ENCODE assay signal across 1 cellular context in genomic region chr3:108406661-108407206, GRCh38.
TF ChIP-seq lines count a peak whose summit lies in the region.

No MANE protein-coding gene starts in this region.

TF ChIP-seq in HepG2, 621 proteins besides CTCF, POLR2A, EP300 and RAD21 (continued from another document):
- TF ChIP-seq ZMAT5 (CRISPR knock-in tag; IDR thresholded peaks at IDR 0.05; ENCODE audit: borderline replicate concordance, low read depth) (no peak), NCOA1 (CRISPR knock-in tag; IDR thresholded peaks at IDR 0.05) (no peak), ZNF574 (CRISPR knock-in tag; IDR thresholded peaks at IDR 0.05) (no peak), PPARG (CRISPR knock-in tag; conservative IDR thresholded peaks at IDR 0.05) (peak; percentile 72), MATR3 (CRISPR knock-in tag; IDR thresholded peaks at IDR 0.05) (no peak), CREM (IDR thresholded peaks at IDR 0.05) (no peak), CREM (CRISPR knock-in tag; IDR thresholded peaks at IDR 0.05) (no peak), CENPT (CRISPR knock-in tag; IDR thresholded peaks at IDR 0.05; ENCODE audit: low read depth) (no peak), USF2 (IDR thresholded peaks at IDR 0.05; ENCODE audit: low read depth, low read length) (peak; percentile 85), USF2 (CRISPR knock-in tag; IDR thresholded peaks at IDR 0.05; ENCODE audit: borderline replicate concordance) (peak; percentile 78; the same call in 1 of the 2 replicates), EEA1 (CRISPR knock-in tag; IDR thresholded peaks at IDR 0.05; ENCODE audit: borderline replicate concordance) (no peak), FOXA3 (CRISPR knock-in tag; IDR thresholded peaks at IDR 0.05) (peak; percentile 43), EHMT2 (IDR thresholded peaks at IDR 0.05; ENCODE audit: borderline replicate concordance, low read depth, low read length) (no peak), BHLHE40 (IDR thresholded peaks at IDR 0.05; ENCODE audit: low read length) (peak; percentile 67), TFE3 (CRISPR knock-in tag; IDR thresholded peaks at IDR 0.05) (peak; percentile 54; the same call in 1 of the 2 replicates), SMYD3 (CRISPR knock-in tag; IDR thresholded peaks at IDR 0.05) (no peak), PREB (CRISPR knock-in tag; IDR thresholded peaks at IDR 0.05) (no peak), HES4 (CRISPR knock-in tag; IDR thresholded peaks at IDR 0.05; ENCODE audit: borderline replicate concordance) (no peak), ZNF710 (CRISPR knock-in tag; IDR thresholded peaks at IDR 0.05; ENCODE audit: borderline replicate concordance) (no peak), STAG1 (CRISPR knock-in tag; IDR thresholded peaks at IDR 0.05) (peak; percentile 83), THAP11 (CRISPR knock-in tag; IDR thresholded peaks at IDR 0.05) (no peak), MAX (IDR thresholded peaks at IDR 0.05) (peak; percentile 35; the same call in 1 of the 2 replicates), MXD4 (CRISPR knock-in tag; IDR thresholded peaks at IDR 0.05) (0 out of 2 replicates have a peak, but pooled peaks have one; percentile 31), NR2F6 (IDR thresholded peaks at IDR 0.05) (no peak), NR2F6 (CRISPR knock-in tag; IDR thresholded peaks at IDR 0.05) (peak; percentile 37; the same call in 1 of the 2 replicates), GATAD1 (CRISPR knock-in tag; IDR thresholded peaks at IDR 0.05) (peak; percentile 22; the same call in 1 of the 2 replicates), NR2C2 (CRISPR knock-in tag; IDR thresholded peaks at IDR 0.05; ENCODE audit: borderline replicate concordance) (0 out of 2 replicates have a peak, but pooled peaks have one; percentile 24), ELF3 (CRISPR knock-in tag; IDR thresholded peaks at IDR 0.05) (0 out of 2 replicates have a peak, but pooled peaks have one; percentile 14), HNF4A (CRISPR knock-in tag; IDR thresholded peaks at IDR 0.05) (0 out of 2 replicates have a peak, but pooled peaks have one; percentile 15), FOXA1 (IDR thresholded peaks at IDR 0.05) (no peak), FOXA1 (CRISPR knock-in tag; IDR thresholded peaks at IDR 0.05) (peak; percentile 55; the same call in 1 of the 2 replicates)
TF ChIP-seq in HepG2: peak in this region for 20.
